Comparison of ENCODE assay signal across 8 cellular contexts in the genomic region with DNA sequence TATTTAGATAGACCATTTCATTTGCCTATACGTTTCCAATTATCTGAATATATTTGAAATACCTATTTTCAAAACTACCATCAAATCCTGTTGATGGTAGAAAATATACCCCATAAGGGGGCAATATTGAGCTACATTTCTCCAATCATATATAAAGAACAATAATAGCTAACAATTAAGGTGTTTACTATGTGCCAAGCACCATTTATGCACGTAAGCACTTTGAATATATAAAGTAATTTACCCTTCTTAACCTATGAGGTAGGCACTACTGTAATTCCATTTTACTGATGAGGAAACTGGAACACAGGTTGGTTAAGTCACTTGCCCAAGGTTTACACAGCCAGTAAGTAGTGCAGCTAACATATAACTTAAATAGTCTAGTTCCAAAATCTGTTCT.
DNase-seq lines count a peak whose midpoint lies in the region; FAIRE-seq and TF ChIP-seq lines count a peak whose summit lies in the region.

No MANE protein-coding gene starts in this region.

- H3K4me2 ChIP-seq in neural cell (ENCODE audit: low read length), result no peak overlapping the region

- no peaks in the 10 kb centered on the region for H3K79me2 ChIP-seq in neural cell (replicated peaks; ENCODE audit: insufficient read depth, low read length)

- H4K20me1 ChIP-seq in neural cell (ENCODE audit: insufficient read depth), result no peaks in the 10 kb centered on the region

- no peaks in the 10 kb centered on the region for H3K9me3 ChIP-seq in neural cell (ENCODE audit: low read length)

- H2AFZ ChIP-seq in neural cell (ENCODE audit: low read depth, low read length), result no peak overlapping the region

- FAIRE-seq in HTR-8/SVneo (lab: Jason Lieb, UNC), result no peak

- H3K27ac ChIP-seq in neural cell (ENCODE audit: low read length), result no peak overlapping the region

- no peak overlapping the region for H3K9ac ChIP-seq in neural cell (ENCODE audit: low read length)

- TF ChIP-seq EP300 in neural cell (conservative IDR thresholded peaks at IDR 0.05; ENCODE audit: poor library complexity, severe bottlenecking), result no peak

- H3K4me3 ChIP-seq in choroid plexus epithelial cell (ENCODE audit: low read depth, low read length), result no peak overlapping the region
- no peak overlapping the region for H3K4me3 ChIP-seq in neural cell (ENCODE audit: low read length)

- peak; percentile 47 for TF ChIP-seq RAD21 in neural cell (conservative IDR thresholded peaks at IDR 0.05)

- peak; percentile 73 for DNase-seq in NCI-H82 (lab: John Stamatoyannopoulos, UW)
- DNase-seq in NCI-H82 treated with DMSO at 0.1 percent for 48 hours (lab: John Stamatoyannopoulos, UW; ENCODE audit: unreplicated experiment), result no peak
- peak; percentile 13 to 73 for DNase-seq in NCI-H526 (lab: John Stamatoyannopoulos, UW)
- peak; percentile 62 for DNase-seq in choroid plexus epithelial cell (ENCODE audit: low read depth)
- DNase-seq in activated effector memory CD4-positive, alpha-beta T cell treated with anti-CD3 and anti-CD28 coated beads, Interleukin-2, amount 50 U/mL, for 16 hours, result no peak
- no peak for DNase-seq in HTR-8/SVneo (ENCODE audit: insufficient read length, low spot score)
- no peak for DNase-seq in stimulated activated CD4-positive, alpha-beta T cell treated with anti-CD3 and anti-CD28 coated beads, Interleukin-2, amount 100 ng/mL, for 48 hours

- H3K9me2 ChIP-seq in neural cell (ENCODE audit: insufficient read depth, low read length), result no peaks in the 10 kb centered on the region

- H3K36me3 ChIP-seq in neural cell (ENCODE audit: insufficient read depth, low read length), result no peaks in the 10 kb centered on the region

- TF ChIP-seq CTCF in choroid plexus epithelial cell (conservative IDR thresholded peaks at IDR 0.05; ENCODE audit: low read depth, low read length) (peak; percentile 44), neural cell (IDR thresholded peaks at IDR 0.05; ENCODE audit: poor library complexity, severe bottlenecking) (peak; percentile 44)

- no peaks in the 10 kb centered on the region for H3K27me3 ChIP-seq in neural cell (ENCODE audit: insufficient read depth, low read depth, low read length)

- no peaks in the 10 kb centered on the region for H3F3A ChIP-seq in neural cell (ENCODE audit: insufficient read depth, low read length, poor library complexity, severe bottlenecking)

TF ChIP-seq in neural cell, 6 proteins besides CTCF, POLR2A, EP300 and RAD21:
- no peak for TF ChIP-seq POLR2AphosphoS5 (IDR thresholded peaks at IDR 0.05)
- TF ChIP-seq SMC3 (conservative IDR thresholded peaks at IDR 0.05; ENCODE audit: poor library complexity), result peak; percentile 35

Comparison
In these comparisons a context has a peak if more than half of its experiments do, and no peak if none do; other contexts are left out.
1. DNase-seq: peak in NCI-H82 (single experiment), NCI-H526 (2 of 2) and choroid plexus epithelial cell (single experiment); none in NCI-H82 treated with DMSO at 0.1 percent for 48 hours (single experiment), activated effector memory CD4-positive, alpha-beta T cell treated with anti-CD3 and anti-CD28 coated beads, Interleukin-2, amount 50 U/mL, for 16 hours (single experiment), HTR-8/SVneo (single experiment) and stimulated activated CD4-positive, alpha-beta T cell treated with anti-CD3 and anti-CD28 coated beads, Interleukin-2, amount 100 ng/mL, for 48 hours (0 of 2).